In the genomic region with DNA sequence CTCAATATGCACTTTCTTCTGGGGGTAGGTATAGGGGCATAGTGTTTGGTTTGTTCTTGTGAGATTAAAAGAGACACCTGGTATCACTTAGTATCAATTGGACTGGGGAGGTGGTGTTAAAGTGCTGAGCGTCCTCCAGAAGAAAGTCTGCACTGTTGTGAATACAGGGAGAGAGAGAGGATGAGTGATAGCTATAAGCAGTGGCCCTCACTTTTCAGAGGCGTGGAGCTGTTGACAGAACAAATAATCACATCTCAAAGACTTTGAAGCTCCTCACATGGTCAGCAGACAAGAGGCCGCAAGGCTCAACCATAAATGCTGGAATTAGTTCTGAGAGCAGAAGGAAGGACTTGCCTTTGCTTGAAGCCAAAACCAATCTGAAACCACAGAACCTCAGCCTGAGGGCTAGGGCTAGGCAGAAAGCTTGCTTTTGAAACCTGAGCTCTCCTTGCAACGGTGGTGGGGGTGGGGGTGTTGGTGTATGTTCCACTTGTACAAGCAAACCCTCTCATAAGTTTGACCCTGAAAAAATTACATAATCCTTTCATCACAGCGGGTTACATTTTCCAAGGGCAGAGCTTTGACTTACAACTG, we compare ENCODE assay signal across 13 cellular contexts.
DNase-seq lines count a peak whose midpoint lies in the region; ATAC-seq and TF ChIP-seq lines count a peak whose summit lies in the region.
"Had no signal": no experiment of that assay in that cellular context is flagged by ENCODE, and none has a peak within 500 bp of the region (broad histone marks: within the 10 kb centered on the region; RNA-seq: fewer than 3 reads in every experiment).

No MANE protein-coding gene starts in this region.

- no peak overlapping the region for H3K4me3 Mint-ChIP-seq in MCF 10A (ENCODE audit: unreplicated experiment)
- no peak overlapping the region for H3K4me3 Mint-ChIP-seq in activated CD8-positive, alpha-beta T cell treated with anti-CD3 and anti-CD28 coated beads, Interleukin-2, amount 10 ng/mL, durations not matched to agents 7 days and 5 days
- H3K4me3 Mint-ChIP-seq in T-helper 17 cell, result no peak overlapping the region
- H3K4me3 Mint-ChIP-seq: activated T-helper 1 cell treated with anti-CD3 and anti-CD28 coated beads, Interleukin-12 subunit alpha, Interleukin-12 subunit beta, Interleukin-2, Interleukin-4 antibody, amounts not matched to agents 30 ng/mL and 10 ng/mL and 1 ng/mL, durations not matched to agents 14 hours and 24 hours and 36 hours had no signal

- no peaks in the 10 kb centered on the region for H3K36me3 Mint-ChIP-seq in MCF 10A (ENCODE audit: insufficient read depth, unreplicated experiment)
- H3K36me3 Mint-ChIP-seq in activated CD8-positive, alpha-beta T cell treated with anti-CD3 and anti-CD28 coated beads, Interleukin-2, amount 10 ng/mL, durations not matched to agents 7 days and 5 days (ENCODE audit: low read depth), result no peaks in the 10 kb centered on the region
- H3K36me3 Mint-ChIP-seq in T-helper 17 cell (ENCODE audit: low read depth), result no peaks in the 10 kb centered on the region

- H3K27me3 ChIP-seq in breast epithelium (peaks cover 0 to 14% of the 10 kb centered on the region in 2 donors), upper lobe of right lung (no peaks in the 10 kb centered on the region)

- H3K4me1 Mint-ChIP-seq in MCF 10A (ENCODE audit: insufficient read depth, unreplicated experiment) (peaks cover 21% of the 10 kb centered on the region), T-helper 17 cell (no peaks in the 10 kb centered on the region)
- H3K4me1 Mint-ChIP-seq in activated CD8-positive, alpha-beta T cell treated with anti-CD3 and anti-CD28 coated beads, Interleukin-2, amount 10 ng/mL, durations not matched to agents 7 days and 5 days (ENCODE audit: low read depth), result peaks cover 16% of the 10 kb centered on the region

- H3K4me3 ChIP-seq in breast epithelium, result no peak overlapping the region
- H3K4me3 ChIP-seq in upper lobe of right lung, result no peak overlapping the region
- H3K4me3 ChIP-seq: BLaER1, SK-N-MC had no signal

- H3K27ac Mint-ChIP-seq in MCF 10A (ENCODE audit: low read depth, unreplicated experiment), result no peak overlapping the region
- no peak overlapping the region for H3K27ac Mint-ChIP-seq in activated CD8-positive, alpha-beta T cell treated with anti-CD3 and anti-CD28 coated beads, Interleukin-2, amount 10 ng/mL, durations not matched to agents 7 days and 5 days
- no peak overlapping the region for H3K27ac Mint-ChIP-seq in T-helper 17 cell
- H3K27ac Mint-ChIP-seq: activated T-helper 1 cell treated with anti-CD3 and anti-CD28 coated beads, Interleukin-12 subunit alpha, Interleukin-12 subunit beta, Interleukin-2, Interleukin-4 antibody, amounts not matched to agents 30 ng/mL and 10 ng/mL and 1 ng/mL, durations not matched to agents 14 hours and 24 hours and 36 hours had no signal

- no peak for ATAC-seq in activated CD8-positive, alpha-beta T cell treated with anti-CD3 and anti-CD28 coated beads, Interleukin-2, amount 10 ng/mL, durations not matched to agents 7 days and 5 days
- ATAC-seq in upper lobe of right lung, result peak; percentile 88
- no peak for ATAC-seq in T-helper 17 cell

- H3K9me3 Mint-ChIP-seq in MCF 10A (ENCODE audit: unreplicated experiment), result no peaks in the 10 kb centered on the region
- H3K9me3 Mint-ChIP-seq in activated CD8-positive, alpha-beta T cell treated with anti-CD3 and anti-CD28 coated beads, Interleukin-2, amount 10 ng/mL, durations not matched to agents 7 days and 5 days (ENCODE audit: insufficient read depth), result no peaks in the 10 kb centered on the region
- H3K9me3 Mint-ChIP-seq: activated T-helper 1 cell treated with anti-CD3 and anti-CD28 coated beads, Interleukin-12 subunit alpha, Interleukin-12 subunit beta, Interleukin-2, Interleukin-4 antibody, amounts not matched to agents 30 ng/mL and 10 ng/mL and 1 ng/mL, durations not matched to agents 14 hours and 24 hours and 36 hours had no signal

- intact Hi-C loops in MCF 10A (cut with micrococcal nuclease) (no loop called here), breast epithelium (cut with DNase I; ENCODE audit: low total_unique reads) (no loop called here), upper lobe of right lung (cut with DNase I) (no loop called here)

- POLR2A ChIA-PET in MCF 10A (lab: Yijun Ruan, JAX), result interaction anchor here (0.9 to 1.4 kb wide), 3 partner anchors 19 to 36 kb away, joined by 3 to 11 read pairs (median 4); no protein-coding TSS in a partner anchor
- POLR2A ChIA-PET in activated CD8-positive, alpha-beta T cell treated with anti-CD3 and anti-CD28 coated beads, Interleukin-2, amount 10 ng/mL, durations not matched to agents 7 days and 5 days (lab: Charles Lee), result interaction anchor here (1.7 kb wide), 1 partner anchor 19 kb away, joined by 3 read pairs; no protein-coding TSS in a partner anchor

- H3K36me3 ChIP-seq in breast epithelium (no peaks in the 10 kb centered on the region), upper lobe of right lung (no peaks in the 10 kb centered on the region)
- H3K36me3 ChIP-seq: BLaER1 had no signal

- TF ChIP-seq CTCF in MCF 10A (IDR thresholded peaks at IDR 0.05; ENCODE audit: unreplicated experiment), result no peak
- no peak for TF ChIP-seq CTCF in breast epithelium (IDR thresholded peaks at IDR 0.05)
- no peak for TF ChIP-seq CTCF in upper lobe of right lung (IDR thresholded peaks at IDR 0.05)

- no TSS peak for BruUV-seq in MCF 10A (replicated peaks; lab: Mats Ljungman, UMichigan)

- no peaks in the 10 kb centered on the region for H3K9me3 ChIP-seq in breast epithelium
- no peaks in the 10 kb centered on the region for H3K9me3 ChIP-seq in upper lobe of right lung
- no peaks in the 10 kb centered on the region for H3K9me3 ChIP-seq in T-helper 17 cell (ENCODE audit: control insufficient read depth, low read length, poor library complexity, severe bottlenecking)
- H3K9me3 ChIP-seq: BLaER1 had no signal

- H3K4me1 ChIP-seq in breast epithelium (no peaks in the 10 kb centered on the region), upper lobe of right lung (no peaks in the 10 kb centered on the region)
- H3K4me1 ChIP-seq: BLaER1 had no signal

- TF ChIP-seq POLR2A in breast epithelium (IDR thresholded peaks at IDR 0.05), result no peak

- H3K27ac ChIP-seq in breast epithelium (no peak overlapping the region), upper lobe of right lung (no peak overlapping the region)
- H3K27ac ChIP-seq: BLaER1, epithelial cell of prostate, SK-N-MC had no signal

- CTCF ChIA-PET in MCF 10A (lab: Yijun Ruan, JAX), result interaction anchor here (0.8 to 1.4 kb wide), 3 partner anchors 10 to 372 kb away, joined by 3 to 5 read pairs (median 4); no protein-coding TSS in a partner anchor
- CTCF ChIA-PET in activated CD8-positive, alpha-beta T cell treated with anti-CD3 and anti-CD28 coated beads, Interleukin-2, amount 10 ng/mL, durations not matched to agents 7 days and 5 days (lab: Charles Lee), result interaction anchor here (0.6 to 1.3 kb wide), 2 partner anchors 23 to 372 kb away, joined by 3 read pairs; no protein-coding TSS in a partner anchor

- DNase-seq in MCF 10A (ENCODE audit: unreplicated experiment), result peak; percentile 76
- no peak for DNase-seq in breast epithelium (ENCODE audit: low spot score in 2 of 2)
- peak; percentile 34 for DNase-seq in HT-29 (ENCODE audit: low spot score)
- peak; percentile 29 for DNase-seq in activated CD8-positive, alpha-beta T cell treated with anti-CD3 and anti-CD28 coated beads, Interleukin-2, amount 10 ng/mL, durations not matched to agents 7 days and 5 days
- DNase-seq in upper lobe of right lung, result peak; percentile 65
- no peak for DNase-seq in foreskin melanocyte
- DNase-seq in dermis blood vessel endothelial cell, result no peak
- no peak for DNase-seq in T-helper 17 cell
- DNase-seq: stimulated activated CD4-positive, alpha-beta T cell treated with anti-CD3 and anti-CD28 coated beads, Interleukin-4, amount 100 ng/mL, for 1 hour had no signal

- H3K27me3 Mint-ChIP-seq in MCF 10A (ENCODE audit: insufficient read depth, unreplicated experiment), result peaks cover 62% of the 10 kb centered on the region
- H3K27me3 Mint-ChIP-seq in activated CD8-positive, alpha-beta T cell treated with anti-CD3 and anti-CD28 coated beads, Interleukin-2, amount 10 ng/mL, durations not matched to agents 7 days and 5 days (ENCODE audit: low read depth), result peaks cover 9% of the 10 kb centered on the region
- H3K27me3 Mint-ChIP-seq in T-helper 17 cell, result peaks cover 8% of the 10 kb centered on the region

Comparison
In these comparisons a context has a peak if more than half of its experiments do, and no peak if none do; other contexts are left out.
1. DNase-seq: peak in MCF 10A (single experiment), HT-29 (single experiment), activated CD8-positive, alpha-beta T cell treated with anti-CD3 and anti-CD28 coated beads, Interleukin-2, amount 10 ng/mL, durations not matched to agents 7 days and 5 days (single experiment) and upper lobe of right lung (single experiment); none in breast epithelium (0 of 2), foreskin melanocyte (single experiment), dermis blood vessel endothelial cell (single experiment) and T-helper 17 cell (0 of 3).